Comparison of ENCODE assay signal across 1 cellular context in the genomic region with DNA sequence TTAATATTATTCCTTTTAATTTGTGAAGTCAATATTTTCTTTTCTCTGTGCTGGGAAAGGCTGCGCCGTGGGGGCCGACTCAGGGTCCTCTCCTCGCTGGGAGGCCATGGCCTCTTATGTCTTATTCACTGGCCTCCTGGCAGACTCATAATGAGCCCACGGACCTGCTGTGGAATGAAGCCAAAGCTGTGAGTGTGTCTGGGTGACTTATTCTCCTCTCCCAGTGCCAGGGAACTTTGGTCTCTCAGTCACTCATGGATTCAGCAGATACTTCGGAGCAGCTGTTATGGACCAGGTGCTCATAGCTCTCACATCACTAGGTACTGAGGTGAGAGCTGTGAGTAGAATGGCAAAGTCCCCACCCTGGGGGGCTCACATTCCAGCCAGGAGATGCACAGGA.
TF ChIP-seq lines count a peak whose summit lies in the region.

No MANE protein-coding gene starts in this region.

TF ChIP-seq in IMR-90, 13 proteins besides CTCF, POLR2A, EP300 and RAD21 (continued from another document):
- TF ChIP-seq FOS (IDR thresholded peaks at IDR 0.05; ENCODE audit: low read depth, low read length) (no peak), BHLHE40 (IDR thresholded peaks at IDR 0.05; ENCODE audit: low read depth, low read length) (no peak)
